20 cellular contexts compared by ENCODE assay signal in genomic region chr22:23580586-23581251, GRCh38. TPM values are rescaled to one million over a fixed set of nuclear protein-coding genes. Genes with fewer than 3 reads are reported as not detected.
"Had no signal": no experiment of that assay in that cellular context is flagged by ENCODE, and none has a peak within 500 bp of the region (broad histone marks: within the 10 kb centered on the region; RNA-seq: fewer than 3 reads in every experiment).

No MANE protein-coding gene starts in this region.

- DNase-seq: activated CD4-positive, CD25-positive, alpha-beta regulatory T cell; activated CD8-positive, alpha-beta memory T cell treated with anti-CD3 and anti-CD28 coated beads, Interleukin-2, amount 50 U/mL, for 48 hours; activated naive CD4-positive, alpha-beta T cell; adrenal gland; body of pancreas; central memory CD4-positive, alpha-beta T cell; effector CD4-positive, alpha-beta T cell; foreskin melanocyte; head of caudate nucleus; islet precursor cell; mesenchymal stem cell; pancreas; stimulated activated CD4-positive, alpha-beta T cell treated with anti-CD3 and anti-CD28 coated beads, Interleukin-4, amount 100 ng/mL, for 1 hour; stimulated activated CD8-positive, alpha-beta memory T cell treated with anti-CD3 and anti-CD28 coated beads, Interleukin-4, amount 100 ng/mL, for 48 hours; stimulated activated naive CD8-positive, alpha-beta T cell treated with anti-CD3 and anti-CD28 coated beads, Interleukin-15, amount 100 ng/mL, for 72 hours; T-cell; uterus had no signal

- H3K4me3 Mint-ChIP-seq: neural crest cell; stimulated activated naive CD8-positive, alpha-beta T cell treated with anti-CD3 and anti-CD28 coated beads, Interleukin-15, amount 100 ng/mL, for 72 hours; T-cell had no signal

- H3K9me3 Mint-ChIP-seq: neural crest cell; stimulated activated naive CD8-positive, alpha-beta T cell treated with anti-CD3 and anti-CD28 coated beads, Interleukin-15, amount 100 ng/mL, for 72 hours; T-cell had no signal

- H3K36me3 Mint-ChIP-seq: T-cell had no signal

- H3K4me1 Mint-ChIP-seq: neural crest cell had no signal

- ATAC-seq: body of pancreas; left lung; pancreas; stimulated activated naive CD8-positive, alpha-beta T cell treated with anti-CD3 and anti-CD28 coated beads, Interleukin-15, amount 100 ng/mL, for 72 hours; T-cell had no signal

- FAIRE-seq: pancreas had no signal

- H3K27ac Mint-ChIP-seq: stimulated activated naive CD8-positive, alpha-beta T cell treated with anti-CD3 and anti-CD28 coated beads, Interleukin-15, amount 100 ng/mL, for 72 hours; T-cell had no signal

RNA-seq across cellular contexts. Expression of gene IGLL1, which starts 0.6 kb away (rescaled TPM):
- total RNA-seq: adrenal gland, body of pancreas, left lung, neural crest cell, pancreas, thoracic aorta had no signal

RNA-seq across cellular contexts. Expression of gene DRICH1, which starts 51.4 kb away (rescaled TPM):
- total RNA-seq: body of pancreas, neural crest cell, thoracic aorta had no signal
